Comparison of ENCODE assay signal across 15 cellular contexts in genomic region chr2:20423847-20424246, GRCh38. TPM values are rescaled to one million over a fixed set of nuclear protein-coding genes. Genes with fewer than 3 reads are reported as not detected.
DNase-seq lines count a peak whose midpoint lies in the region; ATAC-seq and TF ChIP-seq lines count a peak whose summit lies in the region.
"Had no signal": no experiment of that assay in that cellular context is flagged by ENCODE, and none has a peak within 500 bp of the region (broad histone marks: within the 10 kb centered on the region; RNA-seq: fewer than 3 reads in every experiment).

No MANE protein-coding gene starts in this region.

- TF ChIP-seq EP300 in tibial nerve (IDR thresholded peaks at IDR 0.05): peak in 1 of 2 donors; percentile 26

- TF ChIP-seq CTCF in tibial nerve (IDR thresholded peaks at IDR 0.05): no peak

- H3K27ac ChIP-seq in tibial nerve: peak overlapping the region in 3 of 4 donors; percentile 60 to 82 (median 79)

- H3K27me3 Mint-ChIP-seq in activated T-helper 17 cell treated with anti-CD3 and anti-CD28 coated beads, Interleukin-2, amount 50 U/mL, for 72 hours: no peaks in the 10 kb centered on the region
- no peaks in the 10 kb centered on the region for H3K27me3 Mint-ChIP-seq in memory B cell

- H3K9me3 ChIP-seq in tibial nerve: no peaks in the 10 kb centered on the region
- H3K9me3 ChIP-seq: tibial artery had no signal

- peak overlapping the region; percentile 74 for H3K27ac Mint-ChIP-seq in activated T-helper 17 cell treated with anti-CD3 and anti-CD28 coated beads, Interleukin-2, amount 50 U/mL, for 72 hours
- peak overlapping the region; percentile 74 for H3K27ac Mint-ChIP-seq in memory B cell

- H3K27me3 ChIP-seq in tibial nerve: no peaks in the 10 kb centered on the region
- H3K27me3 ChIP-seq: tibial artery had no signal

- H3K4me1 ChIP-seq in tibial nerve: peaks cover 0 to 66% (median 37%) of the 10 kb centered on the region in 4 donors

- no peaks in the 10 kb centered on the region for H3K36me3 ChIP-seq in tibial nerve
- H3K36me3 ChIP-seq: tibial artery had no signal

- WGBS in tibial nerve, 2 donors: 93 to 100% methylated on average over 2 of the region's 2 CpGs

- no peaks in the 10 kb centered on the region for H3K9me3 Mint-ChIP-seq in activated T-helper 17 cell treated with anti-CD3 and anti-CD28 coated beads, Interleukin-2, amount 50 U/mL, for 72 hours
- no peaks in the 10 kb centered on the region for H3K9me3 Mint-ChIP-seq in memory B cell

- no peak for TF ChIP-seq POLR2A in tibial nerve (IDR thresholded peaks at IDR 0.05)

- H3K36me3 Mint-ChIP-seq in activated T-helper 17 cell treated with anti-CD3 and anti-CD28 coated beads, Interleukin-2, amount 50 U/mL, for 72 hours (ENCODE audit: low read depth): no peaks in the 10 kb centered on the region
- H3K36me3 Mint-ChIP-seq in memory B cell: no peaks in the 10 kb centered on the region

- H3K4me1 Mint-ChIP-seq in activated T-helper 17 cell treated with anti-CD3 and anti-CD28 coated beads, Interleukin-2, amount 50 U/mL, for 72 hours: peaks cover 7% of the 10 kb centered on the region
- H3K4me1 Mint-ChIP-seq in memory B cell: peaks cover 37% of the 10 kb centered on the region

- DNase-seq in activated CD8-positive, alpha-beta memory T cell treated with anti-CD3 and anti-CD28 coated beads, Interleukin-2, amount 50 U/mL, for 48 hours: peak; percentile 36
- no peak for DNase-seq in activated CD8-positive, alpha-beta memory T cell treated with anti-CD3 and anti-CD28 coated beads for 24 hours
- DNase-seq in memory B cell (ENCODE audit: low spot score in 2 of 2) (no peak), tibial nerve (ENCODE audit: low spot score in 2 of 2) (no peak), SIG-M5 (lab: John Stamatoyannopoulos, UW) (no peak)
- DNase-seq: activated gamma-delta T cell treated with Interleukin-2 at 50 U/mL for 16 hours, cerebellar nuclear complex, DMS153, NCI-H1930, NCI-H82 had no signal

- ATAC-seq in activated T-helper 17 cell treated with anti-CD3 and anti-CD28 coated beads, Interleukin-2, amount 50 U/mL, for 72 hours (replicated peaks): no peak
- ATAC-seq in memory B cell (ENCODE audit: low read depth): no peak
- no peak for ATAC-seq in GM18867 (IDR thresholded peaks at IDR 0.05; ENCODE audit: unreplicated experiment)
- no peak for ATAC-seq in HG02588 (IDR thresholded peaks at IDR 0.05; ENCODE audit: unreplicated experiment)
- ATAC-seq: activated CD4-positive, CD25-positive, alpha-beta regulatory T cell treated with anti-CD3 and anti-CD28 coated beads, Interleukin-2, amount 50 U/mL, for 24 hours had no signal

- H3K4me3 Mint-ChIP-seq in activated T-helper 17 cell treated with anti-CD3 and anti-CD28 coated beads, Interleukin-2, amount 50 U/mL, for 72 hours: no peak overlapping the region
- H3K4me3 Mint-ChIP-seq in memory B cell: peak overlapping the region; percentile 64

- H3K4me3 ChIP-seq in tibial nerve: no peak overlapping the region
- H3K4me3 ChIP-seq: tibial artery had no signal

RNA-seq across cellular contexts. Expression of gene RHOB, which starts 23.0 kb away (rescaled TPM):
- 10 to 100 TPM in 1 of 2 donors, 1 to 10 TPM in 1; 6.8 to 25.8 TPM for total RNA-seq in activated T-helper 17 cell treated with anti-CD3 and anti-CD28 coated beads, Interleukin-2, amount 50 U/mL, for 72 hours
- total RNA-seq in tibial nerve: 1,000 to 10,000 TPM; 1,356 to 1,875 (median 1,699) TPM

Comparison
In these comparisons a context has a peak if more than half of its experiments do, and no peak if none do; other contexts are left out.
1. RNA of gene RHOB, which starts 23.0 kb away (total RNA-seq): 1,356 to 1,875 TPM in tibial nerve; 6.8 to 25.8 TPM in activated T-helper 17 cell treated with anti-CD3 and anti-CD28 coated beads, Interleukin-2, amount 50 U/mL, for 72 hours; every median in the first group is over 10 times any median in the second.